ENCODE assay signal across 1 cellular context in genomic region chr3:128807186-128807830, GRCh38.
TF ChIP-seq lines count a peak whose summit lies in the region.

No MANE protein-coding gene starts in this region.

TF ChIP-seq in IMR-90, 13 proteins besides CTCF, POLR2A, EP300 and RAD21:
- no peak for TF ChIP-seq MAFK (IDR thresholded peaks at IDR 0.05; ENCODE audit: low read depth, low read length)
- TF ChIP-seq RCOR1 (IDR thresholded peaks at IDR 0.05; ENCODE audit: insufficient replicate concordance, low read length), result no peak
- no peak for TF ChIP-seq CHD1 (IDR thresholded peaks at IDR 0.05; ENCODE audit: low read depth, low read length)
- TF ChIP-seq MAZ (IDR thresholded peaks at IDR 0.05; ENCODE audit: borderline replicate concordance, low read depth, low read length), result no peak
- TF ChIP-seq, protein P1, sequence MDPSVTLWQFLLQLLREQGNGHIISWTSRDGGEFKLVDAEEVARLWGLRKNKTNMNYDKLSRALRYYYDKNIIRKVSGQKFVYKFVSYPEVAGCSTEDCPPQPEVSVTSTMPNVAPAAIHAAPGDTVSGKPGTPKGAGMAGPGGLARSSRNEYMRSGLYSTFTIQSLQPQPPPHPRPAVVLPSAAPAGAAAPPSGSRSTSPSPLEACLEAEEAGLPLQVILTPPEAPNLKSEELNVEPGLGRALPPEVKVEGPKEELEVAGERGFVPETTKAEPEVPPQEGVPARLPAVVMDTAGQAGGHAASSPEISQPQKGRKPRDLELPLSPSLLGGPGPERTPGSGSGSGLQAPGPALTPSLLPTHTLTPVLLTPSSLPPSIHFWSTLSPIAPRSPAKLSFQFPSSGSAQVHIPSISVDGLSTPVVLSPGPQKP (IDR thresholded peaks at IDR 0.05; ENCODE audit: borderline replicate concordance, low read depth, low read length), result no peak
- TF ChIP-seq BHLHE40 (IDR thresholded peaks at IDR 0.05; ENCODE audit: low read depth, low read length), result no peak
- TF ChIP-seq, protein P2, sequence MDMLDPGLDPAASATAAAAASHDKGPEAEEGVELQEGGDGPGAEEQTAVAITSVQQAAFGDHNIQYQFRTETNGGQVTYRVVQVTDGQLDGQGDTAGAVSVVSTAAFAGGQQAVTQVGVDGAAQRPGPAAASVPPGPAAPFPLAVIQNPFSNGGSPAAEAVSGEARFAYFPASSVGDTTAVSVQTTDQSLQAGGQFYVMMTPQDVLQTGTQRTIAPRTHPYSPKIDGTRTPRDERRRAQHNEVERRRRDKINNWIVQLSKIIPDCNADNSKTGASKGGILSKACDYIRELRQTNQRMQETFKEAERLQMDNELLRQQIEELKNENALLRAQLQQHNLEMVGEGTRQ (IDR thresholded peaks at IDR 0.05; ENCODE audit: low read depth, low read length), result no peak
- TF ChIP-seq CEBPB (IDR thresholded peaks at IDR 0.05; ENCODE audit: low read depth, low read length), result no peak
- TF ChIP-seq RFX5 (IDR thresholded peaks at IDR 0.05; ENCODE audit: low read depth, low read length), result no peak
- TF ChIP-seq SMC3 (IDR thresholded peaks at IDR 0.05; ENCODE audit: low read depth, low read length), result no peak
- TF ChIP-seq FOS (IDR thresholded peaks at IDR 0.05; ENCODE audit: low read depth, low read length), result no peak
